Comparison of ENCODE assay signal across 20 cellular contexts in genomic region chr15:45417303-45417950, GRCh38.
"Had no signal": no experiment of that assay in that cellular context is flagged by ENCODE, and none has a peak within 500 bp of the region (broad histone marks: within the 10 kb centered on the region; RNA-seq: fewer than 3 reads in every experiment).

No MANE protein-coding gene starts in this region.

- H3K4me1 Mint-ChIP-seq: nephron had no signal

- H3K36me3 ChIP-seq: uterus had no signal

- H3K4me3 ChIP-seq: dorsolateral prefrontal cortex, gastrocnemius medialis, lung, right atrium auricular region, suprapubic skin, tibial artery, upper lobe of left lung, uterus had no signal

- H3K4me1 ChIP-seq: gastrocnemius medialis, right atrium auricular region, suprapubic skin, tibial artery, uterus had no signal

- H3K27me3 ChIP-seq: dorsolateral prefrontal cortex, gastrocnemius medialis, right atrium auricular region, suprapubic skin, tibial artery, upper lobe of left lung, uterus had no signal

- ATAC-seq: esophagus mucosa, gastrocnemius medialis, left colon, left ventricle myocardium superior had no signal

- DNase-seq: cortex of kidney; dorsolateral prefrontal cortex; effector CD8-positive, alpha-beta T cell; gastrocnemius medialis; left colon; left ventricle myocardium superior; mesenchymal stem cell; midbrain; posterior cingulate gyrus; small intestine; stimulated activated CD4-positive, alpha-beta T cell treated with anti-CD3 and anti-CD28 coated beads, Interleukin-12 subunit alpha, Interleukin-12 subunit beta, amount 100 ng/mL, for 4 hours; stimulated activated naive CD4-positive, alpha-beta T cell treated with Interleukin-2 at 50 U/mL for 16 hours; tibial artery; upper lobe of left lung; uterus had no signal

- H3K9me3 ChIP-seq: gastrocnemius medialis, right atrium auricular region, suprapubic skin, tibial artery, upper lobe of left lung, uterus had no signal

- H3K27ac Mint-ChIP-seq: nephron had no signal

- FAIRE-seq: small intestine had no signal

- H3K9me3 Mint-ChIP-seq: nephron had no signal

- H3K27ac ChIP-seq: dorsolateral prefrontal cortex, gastrocnemius medialis, right atrium auricular region, suprapubic skin, tibial artery, upper lobe of left lung, uterus had no signal

- H3K4me3 Mint-ChIP-seq: nephron had no signal
